ENCODE assay signal across 1 cellular context in the genomic region with DNA sequence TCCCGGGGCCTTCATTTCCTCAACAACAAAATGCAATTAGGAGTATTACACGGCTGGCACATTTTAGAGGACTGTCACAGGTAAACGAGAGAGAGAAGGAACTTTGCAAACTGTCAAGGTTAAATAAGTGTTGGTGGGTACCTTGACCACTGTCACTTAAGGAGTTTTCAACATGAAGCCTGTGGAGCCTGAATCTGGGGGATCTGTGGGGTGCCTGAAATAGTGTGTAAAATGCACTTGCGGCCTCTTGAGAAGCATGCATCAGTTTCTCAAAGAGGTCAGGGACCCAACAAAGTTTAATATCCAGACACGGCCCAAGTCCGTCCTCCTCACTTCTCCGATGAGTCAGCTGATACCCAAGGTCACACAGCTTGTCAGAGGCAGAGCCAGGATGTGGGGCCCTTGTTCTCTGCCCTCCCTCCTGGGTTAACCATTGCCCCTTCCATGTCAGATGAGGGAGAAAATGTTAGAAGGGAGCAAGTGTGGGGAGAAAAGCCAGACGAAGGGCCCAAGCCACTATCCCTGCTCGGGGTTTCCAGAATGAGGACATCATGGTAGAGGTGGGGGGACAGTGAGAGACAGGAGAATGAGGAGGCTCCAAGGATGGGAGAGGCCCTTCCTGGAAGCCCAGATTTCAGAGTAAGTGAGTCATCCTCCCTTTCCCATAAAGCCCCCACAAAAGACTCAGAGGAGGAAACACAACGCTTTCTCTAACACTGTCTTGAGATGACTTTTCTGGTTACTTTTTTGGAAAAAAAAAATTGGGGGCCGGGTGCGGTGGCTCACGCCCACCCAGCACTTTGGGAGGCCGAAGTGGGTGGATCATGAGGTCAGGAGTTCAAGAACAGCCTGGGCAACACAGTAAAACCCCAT.
TF ChIP-seq lines count a peak whose summit lies in the region.

No MANE protein-coding gene starts in this region.

TF ChIP-seq in K562, 482 proteins besides CTCF, POLR2A, EP300 and RAD21 (continues in another document):
- no peak for TF ChIP-seq CBFB (CRISPR knock-in tag; IDR thresholded peaks at IDR 0.05)
- TF ChIP-seq, protein P1, sequence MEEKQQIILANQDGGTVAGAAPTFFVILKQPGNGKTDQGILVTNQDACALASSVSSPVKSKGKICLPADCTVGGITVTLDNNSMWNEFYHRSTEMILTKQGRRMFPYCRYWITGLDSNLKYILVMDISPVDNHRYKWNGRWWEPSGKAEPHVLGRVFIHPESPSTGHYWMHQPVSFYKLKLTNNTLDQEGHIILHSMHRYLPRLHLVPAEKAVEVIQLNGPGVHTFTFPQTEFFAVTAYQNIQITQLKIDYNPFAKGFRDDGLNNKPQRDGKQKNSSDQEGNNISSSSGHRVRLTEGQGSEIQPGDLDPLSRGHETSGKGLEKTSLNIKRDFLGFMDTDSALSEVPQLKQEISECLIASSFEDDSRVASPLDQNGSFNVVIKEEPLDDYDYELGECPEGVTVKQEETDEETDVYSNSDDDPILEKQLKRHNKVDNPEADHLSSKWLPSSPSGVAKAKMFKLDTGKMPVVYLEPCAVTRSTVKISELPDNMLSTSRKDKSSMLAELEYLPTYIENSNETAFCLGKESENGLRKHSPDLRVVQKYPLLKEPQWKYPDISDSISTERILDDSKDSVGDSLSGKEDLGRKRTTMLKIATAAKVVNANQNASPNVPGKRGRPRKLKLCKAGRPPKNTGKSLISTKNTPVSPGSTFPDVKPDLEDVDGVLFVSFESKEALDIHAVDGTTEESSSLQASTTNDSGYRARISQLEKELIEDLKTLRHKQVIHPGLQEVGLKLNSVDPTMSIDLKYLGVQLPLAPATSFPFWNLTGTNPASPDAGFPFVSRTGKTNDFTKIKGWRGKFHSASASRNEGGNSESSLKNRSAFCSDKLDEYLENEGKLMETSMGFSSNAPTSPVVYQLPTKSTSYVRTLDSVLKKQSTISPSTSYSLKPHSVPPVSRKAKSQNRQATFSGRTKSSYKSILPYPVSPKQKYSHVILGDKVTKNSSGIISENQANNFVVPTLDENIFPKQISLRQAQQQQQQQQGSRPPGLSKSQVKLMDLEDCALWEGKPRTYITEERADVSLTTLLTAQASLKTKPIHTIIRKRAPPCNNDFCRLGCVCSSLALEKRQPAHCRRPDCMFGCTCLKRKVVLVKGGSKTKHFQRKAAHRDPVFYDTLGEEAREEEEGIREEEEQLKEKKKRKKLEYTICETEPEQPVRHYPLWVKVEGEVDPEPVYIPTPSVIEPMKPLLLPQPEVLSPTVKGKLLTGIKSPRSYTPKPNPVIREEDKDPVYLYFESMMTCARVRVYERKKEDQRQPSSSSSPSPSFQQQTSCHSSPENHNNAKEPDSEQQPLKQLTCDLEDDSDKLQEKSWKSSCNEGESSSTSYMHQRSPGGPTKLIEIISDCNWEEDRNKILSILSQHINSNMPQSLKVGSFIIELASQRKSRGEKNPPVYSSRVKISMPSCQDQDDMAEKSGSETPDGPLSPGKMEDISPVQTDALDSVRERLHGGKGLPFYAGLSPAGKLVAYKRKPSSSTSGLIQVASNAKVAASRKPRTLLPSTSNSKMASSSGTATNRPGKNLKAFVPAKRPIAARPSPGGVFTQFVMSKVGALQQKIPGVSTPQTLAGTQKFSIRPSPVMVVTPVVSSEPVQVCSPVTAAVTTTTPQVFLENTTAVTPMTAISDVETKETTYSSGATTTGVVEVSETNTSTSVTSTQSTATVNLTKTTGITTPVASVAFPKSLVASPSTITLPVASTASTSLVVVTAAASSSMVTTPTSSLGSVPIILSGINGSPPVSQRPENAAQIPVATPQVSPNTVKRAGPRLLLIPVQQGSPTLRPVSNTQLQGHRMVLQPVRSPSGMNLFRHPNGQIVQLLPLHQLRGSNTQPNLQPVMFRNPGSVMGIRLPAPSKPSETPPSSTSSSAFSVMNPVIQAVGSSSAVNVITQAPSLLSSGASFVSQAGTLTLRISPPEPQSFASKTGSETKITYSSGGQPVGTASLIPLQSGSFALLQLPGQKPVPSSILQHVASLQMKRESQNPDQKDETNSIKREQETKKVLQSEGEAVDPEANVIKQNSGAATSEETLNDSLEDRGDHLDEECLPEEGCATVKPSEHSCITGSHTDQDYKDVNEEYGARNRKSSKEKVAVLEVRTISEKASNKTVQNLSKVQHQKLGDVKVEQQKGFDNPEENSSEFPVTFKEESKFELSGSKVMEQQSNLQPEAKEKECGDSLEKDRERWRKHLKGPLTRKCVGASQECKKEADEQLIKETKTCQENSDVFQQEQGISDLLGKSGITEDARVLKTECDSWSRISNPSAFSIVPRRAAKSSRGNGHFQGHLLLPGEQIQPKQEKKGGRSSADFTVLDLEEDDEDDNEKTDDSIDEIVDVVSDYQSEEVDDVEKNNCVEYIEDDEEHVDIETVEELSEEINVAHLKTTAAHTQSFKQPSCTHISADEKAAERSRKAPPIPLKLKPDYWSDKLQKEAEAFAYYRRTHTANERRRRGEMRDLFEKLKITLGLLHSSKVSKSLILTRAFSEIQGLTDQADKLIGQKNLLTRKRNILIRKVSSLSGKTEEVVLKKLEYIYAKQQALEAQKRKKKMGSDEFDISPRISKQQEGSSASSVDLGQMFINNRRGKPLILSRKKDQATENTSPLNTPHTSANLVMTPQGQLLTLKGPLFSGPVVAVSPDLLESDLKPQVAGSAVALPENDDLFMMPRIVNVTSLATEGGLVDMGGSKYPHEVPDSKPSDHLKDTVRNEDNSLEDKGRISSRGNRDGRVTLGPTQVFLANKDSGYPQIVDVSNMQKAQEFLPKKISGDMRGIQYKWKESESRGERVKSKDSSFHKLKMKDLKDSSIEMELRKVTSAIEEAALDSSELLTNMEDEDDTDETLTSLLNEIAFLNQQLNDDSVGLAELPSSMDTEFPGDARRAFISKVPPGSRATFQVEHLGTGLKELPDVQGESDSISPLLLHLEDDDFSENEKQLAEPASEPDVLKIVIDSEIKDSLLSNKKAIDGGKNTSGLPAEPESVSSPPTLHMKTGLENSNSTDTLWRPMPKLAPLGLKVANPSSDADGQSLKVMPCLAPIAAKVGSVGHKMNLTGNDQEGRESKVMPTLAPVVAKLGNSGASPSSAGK (IDR thresholded peaks at IDR 0.05), result no peak
- no peak for TF ChIP-seq SAFB2 (IDR thresholded peaks at IDR 0.05; ENCODE audit: borderline replicate concordance, low read depth, low read length, severe bottlenecking)
- TF ChIP-seq ELF1 (tag; IDR thresholded peaks at IDR 0.05), result no peak
- TF ChIP-seq CBX1 (IDR thresholded peaks at IDR 0.05; ENCODE audit: low read depth), result no peak
- TF ChIP-seq SETDB1 (IDR thresholded peaks at IDR 0.05; ENCODE audit: low read length), result no peak
- TF ChIP-seq ERF (CRISPR knock-in tag; IDR thresholded peaks at IDR 0.05), result no peak
- TF ChIP-seq, protein P2, sequence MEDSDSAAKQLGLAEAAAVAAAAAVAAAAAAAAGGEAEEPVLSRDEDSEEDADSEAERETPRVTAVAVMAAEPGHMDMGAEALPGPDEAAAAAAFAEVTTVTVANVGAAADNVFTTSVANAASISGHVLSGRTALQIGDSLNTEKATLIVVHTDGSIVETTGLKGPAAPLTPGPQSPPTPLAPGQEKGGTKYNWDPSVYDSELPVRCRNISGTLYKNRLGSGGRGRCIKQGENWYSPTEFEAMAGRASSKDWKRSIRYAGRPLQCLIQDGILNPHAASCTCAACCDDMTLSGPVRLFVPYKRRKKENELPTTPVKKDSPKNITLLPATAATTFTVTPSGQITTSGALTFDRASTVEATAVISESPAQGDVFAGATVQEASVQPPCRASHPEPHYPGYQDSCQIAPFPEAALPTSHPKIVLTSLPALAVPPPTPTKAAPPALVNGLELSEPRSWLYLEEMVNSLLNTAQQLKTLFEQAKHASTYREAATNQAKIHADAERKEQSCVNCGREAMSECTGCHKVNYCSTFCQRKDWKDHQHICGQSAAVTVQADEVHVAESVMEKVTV (CRISPR knock-in tag; IDR thresholded peaks at IDR 0.05), result no peak
- TF ChIP-seq, protein P3, sequence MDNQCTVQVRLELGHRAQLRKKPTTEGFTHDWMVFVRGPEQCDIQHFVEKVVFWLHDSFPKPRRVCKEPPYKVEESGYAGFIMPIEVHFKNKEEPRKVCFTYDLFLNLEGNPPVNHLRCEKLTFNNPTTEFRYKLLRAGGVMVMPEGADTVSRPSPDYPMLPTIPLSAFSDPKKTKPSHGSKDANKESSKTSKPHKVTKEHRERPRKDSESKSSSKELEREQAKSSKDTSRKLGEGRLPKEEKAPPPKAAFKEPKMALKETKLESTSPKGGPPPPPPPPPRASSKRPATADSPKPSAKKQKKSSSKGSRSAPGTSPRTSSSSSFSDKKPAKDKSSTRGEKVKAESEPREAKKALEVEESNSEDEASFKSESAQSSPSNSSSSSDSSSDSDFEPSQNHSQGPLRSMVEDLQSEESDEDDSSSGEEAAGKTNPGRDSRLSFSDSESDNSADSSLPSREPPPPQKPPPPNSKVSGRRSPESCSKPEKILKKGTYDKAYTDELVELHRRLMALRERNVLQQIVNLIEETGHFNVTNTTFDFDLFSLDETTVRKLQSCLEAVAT (IDR thresholded peaks at IDR 0.05), result no peak
- TF ChIP-seq KHSRP (IDR thresholded peaks at IDR 0.05), result no peak
- no peak for TF ChIP-seq ZNF644 (tag; IDR thresholded peaks at IDR 0.05; ENCODE audit: low read depth)
- TF ChIP-seq, protein P4, sequence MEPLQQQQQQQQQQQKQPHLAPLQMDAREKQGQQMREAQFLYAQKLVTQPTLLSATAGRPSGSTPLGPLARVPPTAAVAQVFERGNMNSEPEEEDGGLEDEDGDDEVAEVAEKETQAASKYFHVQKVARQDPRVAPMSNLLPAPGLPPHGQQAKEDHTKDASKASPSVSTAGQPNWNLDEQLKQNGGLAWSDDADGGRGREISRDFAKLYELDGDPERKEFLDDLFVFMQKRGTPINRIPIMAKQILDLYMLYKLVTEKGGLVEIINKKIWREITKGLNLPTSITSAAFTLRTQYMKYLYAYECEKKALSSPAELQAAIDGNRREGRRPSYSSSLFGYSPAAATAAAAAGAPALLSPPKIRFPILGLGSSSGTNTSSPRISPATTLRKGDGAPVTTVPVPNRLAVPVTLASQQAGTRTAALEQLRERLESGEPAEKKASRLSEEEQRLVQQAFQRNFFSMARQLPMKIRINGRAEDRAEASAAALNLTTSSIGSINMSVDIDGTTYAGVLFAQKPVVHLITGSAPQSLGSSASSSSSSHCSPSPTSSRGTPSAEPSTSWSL (CRISPR knock-in tag; IDR thresholded peaks at IDR 0.05; ENCODE audit: borderline replicate concordance), result no peak
- TF ChIP-seq NR2C1 (IDR thresholded peaks at IDR 0.05), result peak; percentile 51; the same call in 1 of the 2 replicates
- TF ChIP-seq NR2C1 (tag; IDR thresholded peaks at IDR 0.05), result peak; percentile 27; the same call in 1 of the 2 replicates
- no peak for TF ChIP-seq TBL1XR1 (IDR thresholded peaks at IDR 0.05; ENCODE audit: low read length in 2 of 2)
- no peak for TF ChIP-seq DDX20 (tag; IDR thresholded peaks at IDR 0.05; ENCODE audit: low read depth)
- TF ChIP-seq GATAD2A (IDR thresholded peaks at IDR 0.05), result no peak
- no peak for TF ChIP-seq BACH1 (tag; IDR thresholded peaks at IDR 0.05)
- TF ChIP-seq HMG20B (CRISPR knock-in tag; IDR thresholded peaks at IDR 0.05), result no peak
- no peak for TF ChIP-seq ATF1 (CRISPR knock-in tag; IDR thresholded peaks at IDR 0.05)
- no peak for TF ChIP-seq ATF1 (tag; IDR thresholded peaks at IDR 0.05)
- no peak for TF ChIP-seq FOXP1 (CRISPR knock-in tag; IDR thresholded peaks at IDR 0.05)
- TF ChIP-seq MTA2 (IDR thresholded peaks at IDR 0.05; ENCODE audit: low read depth), result no peak
- TF ChIP-seq, protein P5, sequence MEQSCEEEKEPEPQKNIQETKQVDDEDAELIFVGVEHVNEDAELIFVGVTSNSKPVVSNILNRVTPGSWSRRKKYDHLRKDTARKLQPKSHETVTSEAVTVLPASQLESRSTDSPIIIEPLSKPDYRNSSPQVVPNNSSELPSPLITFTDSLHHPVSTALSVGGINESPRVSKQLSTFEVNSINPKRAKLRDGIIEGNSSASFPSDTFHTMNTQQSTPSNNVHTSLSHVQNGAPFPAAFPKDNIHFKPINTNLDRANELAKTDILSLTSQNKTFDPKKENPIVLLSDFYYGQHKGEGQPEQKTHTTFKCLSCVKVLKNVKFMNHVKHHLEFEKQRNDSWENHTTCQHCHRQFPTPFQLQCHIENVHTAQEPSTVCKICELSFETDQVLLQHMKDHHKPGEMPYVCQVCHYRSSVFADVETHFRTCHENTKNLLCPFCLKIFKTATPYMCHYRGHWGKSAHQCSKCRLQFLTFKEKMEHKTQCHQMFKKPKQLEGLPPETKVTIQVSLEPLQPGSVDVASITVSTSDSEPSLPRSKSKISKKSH (CRISPR knock-in tag; IDR thresholded peaks at IDR 0.05), result no peak
- TF ChIP-seq ZNF134 (CRISPR knock-in tag; conservative IDR thresholded peaks at IDR 0.05), result no peak
- TF ChIP-seq, protein P6, sequence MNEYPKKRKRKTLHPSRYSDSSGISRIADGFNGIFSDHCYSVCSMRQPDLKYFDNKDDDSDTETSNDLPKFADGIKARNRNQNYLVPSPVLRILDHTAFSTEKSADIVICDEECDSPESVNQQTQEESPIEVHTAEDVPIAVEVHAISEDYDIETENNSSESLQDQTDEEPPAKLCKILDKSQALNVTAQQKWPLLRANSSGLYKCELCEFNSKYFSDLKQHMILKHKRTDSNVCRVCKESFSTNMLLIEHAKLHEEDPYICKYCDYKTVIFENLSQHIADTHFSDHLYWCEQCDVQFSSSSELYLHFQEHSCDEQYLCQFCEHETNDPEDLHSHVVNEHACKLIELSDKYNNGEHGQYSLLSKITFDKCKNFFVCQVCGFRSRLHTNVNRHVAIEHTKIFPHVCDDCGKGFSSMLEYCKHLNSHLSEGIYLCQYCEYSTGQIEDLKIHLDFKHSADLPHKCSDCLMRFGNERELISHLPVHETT (CRISPR knock-in tag; conservative IDR thresholded peaks at IDR 0.05 in 1 of 2, IDR thresholded peaks at IDR 0.05 in 1 of 2), result no peak; a peak in 1 of 4 replicates
- TF ChIP-seq KLF6 (CRISPR knock-in tag; IDR thresholded peaks at IDR 0.05; ENCODE audit: borderline replicate concordance), result no peak
- no peak for TF ChIP-seq RBFOX2 (IDR thresholded peaks at IDR 0.05; ENCODE audit: low read depth, low read length)
- TF ChIP-seq, protein P7, sequence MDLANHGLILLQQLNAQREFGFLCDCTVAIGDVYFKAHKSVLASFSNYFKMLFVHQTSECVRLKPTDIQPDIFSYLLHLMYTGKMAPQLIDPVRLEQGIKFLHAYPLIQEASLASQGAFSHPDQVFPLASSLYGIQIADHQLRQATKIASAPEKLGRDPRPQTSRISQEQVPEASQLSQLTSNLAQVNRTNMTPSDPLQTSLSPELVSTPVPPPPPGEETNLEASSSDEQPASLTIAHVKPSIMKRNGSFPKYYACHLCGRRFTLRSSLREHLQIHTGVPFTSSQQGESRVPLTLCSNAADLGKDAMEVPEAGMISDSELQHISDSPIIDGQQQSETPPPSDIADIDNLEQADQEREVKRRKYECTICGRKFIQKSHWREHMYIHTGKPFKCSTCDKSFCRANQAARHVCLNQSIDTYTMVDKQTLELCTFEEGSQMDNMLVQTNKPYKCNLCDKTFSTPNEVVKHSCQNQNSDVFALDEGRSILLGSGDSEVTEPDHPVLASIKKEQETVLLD (IDR thresholded peaks at IDR 0.05), result no peak
- TF ChIP-seq, protein P8, sequence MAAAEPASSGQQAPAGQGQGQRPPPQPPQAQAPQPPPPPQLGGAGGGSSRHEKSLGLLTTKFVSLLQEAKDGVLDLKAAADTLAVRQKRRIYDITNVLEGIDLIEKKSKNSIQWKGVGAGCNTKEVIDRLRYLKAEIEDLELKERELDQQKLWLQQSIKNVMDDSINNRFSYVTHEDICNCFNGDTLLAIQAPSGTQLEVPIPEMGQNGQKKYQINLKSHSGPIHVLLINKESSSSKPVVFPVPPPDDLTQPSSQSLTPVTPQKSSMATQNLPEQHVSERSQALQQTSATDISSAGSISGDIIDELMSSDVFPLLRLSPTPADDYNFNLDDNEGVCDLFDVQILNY (CRISPR knock-in tag; IDR thresholded peaks at IDR 0.05), result no peak
- no peak for TF ChIP-seq ZNF766 (CRISPR knock-in tag; conservative IDR thresholded peaks at IDR 0.05)
- TF ChIP-seq ETV5 (CRISPR knock-in tag; IDR thresholded peaks at IDR 0.05; ENCODE audit: low read depth), result no peak; the same call in none of the 2 replicates
- TF ChIP-seq CHD2 (IDR thresholded peaks at IDR 0.05; ENCODE audit: low read depth, low read length), result no peak
- TF ChIP-seq ARID2 (IDR thresholded peaks at IDR 0.05), result no peak; the same call in 1 of the 2 replicates
